In genomic region chr10:124717911-124718734, GRCh38 we compare ENCODE assay signal across 1 cellular context.
TF ChIP-seq lines count a peak whose summit lies in the region.

No MANE protein-coding gene starts in this region.

TF ChIP-seq in K562, 482 proteins besides CTCF, POLR2A, EP300 and RAD21 (continued from another document and continues in another):
- TF ChIP-seq TSHZ1 (CRISPR knock-in tag; IDR thresholded peaks at IDR 0.05) (no peak), MAFF (IDR thresholded peaks at IDR 0.05; ENCODE audit: low read length) (no peak), PRMT5 (CRISPR knock-in tag; IDR thresholded peaks at IDR 0.05) (no peak), ZBTB26 (CRISPR knock-in tag; IDR thresholded peaks at IDR 0.05) (no peak), MCM2 (IDR thresholded peaks at IDR 0.05; ENCODE audit: low read depth) (no peak), PBX2 (CRISPR knock-in tag; IDR thresholded peaks at IDR 0.05; ENCODE audit: low read depth) (peak; percentile 59), PBX2 (tag; conservative IDR thresholded peaks at IDR 0.05; ENCODE audit: low read depth) (peak; percentile 88), ATF6 (CRISPR knock-in tag; IDR thresholded peaks at IDR 0.05) (no peak), FOXJ2 (tag; IDR thresholded peaks at IDR 0.05) (peak; percentile 83), IRF1 (CRISPR knock-in tag; IDR thresholded peaks at IDR 0.05; ENCODE audit: borderline replicate concordance) (no peak), PYGO2 (tag; IDR thresholded peaks at IDR 0.05) (no peak), MLLT1 (IDR thresholded peaks at IDR 0.05) (no peak), SFPQ (IDR thresholded peaks at IDR 0.05; ENCODE audit: low read depth, low read length) (no peak), FOXA3 (CRISPR knock-in tag; conservative IDR thresholded peaks at IDR 0.05 in 1 of 2, IDR thresholded peaks at IDR 0.05 in 1 of 2) (no peak), ZNF644 (tag; IDR thresholded peaks at IDR 0.05; ENCODE audit: low read depth) (0 out of 2 replicates have a peak, but pooled peaks have one; percentile 71), ZNF551 (CRISPR knock-in tag; IDR thresholded peaks at IDR 0.05) (no peak), BMI1 (IDR thresholded peaks at IDR 0.05; ENCODE audit: low read length) (no peak), ZNF785 (CRISPR knock-in tag; IDR thresholded peaks at IDR 0.05) (no peak), HINFP (tag; conservative IDR thresholded peaks at IDR 0.05; ENCODE audit: low read depth) (no peak), ZNF431 (CRISPR knock-in tag; IDR thresholded peaks at IDR 0.05) (no peak), CEBPZ (IDR thresholded peaks at IDR 0.05; ENCODE audit: borderline replicate concordance, low read depth, low read length) (no peak), PCBP1 (IDR thresholded peaks at IDR 0.05; ENCODE audit: low read depth, low read length, poor library complexity, severe bottlenecking) (no peak), ZNF707 (CRISPR knock-in tag; conservative IDR thresholded peaks at IDR 0.05) (no peak), RFX7 (CRISPR knock-in tag; IDR thresholded peaks at IDR 0.05) (no peak)
